15 cellular contexts compared by ENCODE assay signal in genomic region chr3:100825574-100825973, GRCh38.
"Had no signal": no experiment of that assay in that cellular context is flagged by ENCODE, and none has a peak within 500 bp of the region (broad histone marks: within the 10 kb centered on the region; RNA-seq: fewer than 3 reads in every experiment).

No MANE protein-coding gene starts in this region.

- H3K36me3 ChIP-seq: brain microvascular endothelial cell, left ventricle myocardium inferior, transverse colon had no signal

- H3K9me3 ChIP-seq: left ventricle myocardium inferior, transverse colon had no signal

- ATAC-seq: activated naive CD4-positive, alpha-beta T cell treated with anti-CD3 and anti-CD28 coated beads, Interleukin-2, amount 50 U/mL, for 72 hours; activated T-cell treated with anti-CD3 and anti-CD28 coated beads, Interleukin-2, amount 50 U/mL, for 4 hours had no signal

- DNase-seq: activated CD4-positive, alpha-beta memory T cell treated with anti-CD3 and anti-CD28 coated beads for 36 hours; activated effector memory CD4-positive, alpha-beta T cell treated with anti-CD3 and anti-CD28 coated beads, Interleukin-2, amount 50 U/mL, for 16 hours; activated T-cell treated with anti-CD3 and anti-CD28 coated beads, Interleukin-2, amount 50 U/mL, for 4 hours; amygdala; brain microvascular endothelial cell; left ventricle myocardium inferior; nephron progenitor cell; stimulated activated CD4-positive, alpha-beta T cell treated with anti-CD3 and anti-CD28 coated beads, Interleukin-12 subunit alpha, Interleukin-12 subunit beta, amount 100 ng/mL, for 4 hours; stimulated activated naive CD4-positive, alpha-beta T cell; substantia nigra; transverse colon had no signal

- H3K4me1 ChIP-seq: left ventricle myocardium inferior, transverse colon had no signal

- FAIRE-seq: frontal cortex, keratinocyte had no signal

- H3K27me3 ChIP-seq: brain microvascular endothelial cell, transverse colon had no signal

- H3K4me3 ChIP-seq: left ventricle myocardium inferior, transverse colon had no signal

- H3K27ac ChIP-seq: brain microvascular endothelial cell, left ventricle myocardium inferior, transverse colon, VCaP had no signal
